ENCODE assay signal across 16 cellular contexts in the genomic region with DNA sequence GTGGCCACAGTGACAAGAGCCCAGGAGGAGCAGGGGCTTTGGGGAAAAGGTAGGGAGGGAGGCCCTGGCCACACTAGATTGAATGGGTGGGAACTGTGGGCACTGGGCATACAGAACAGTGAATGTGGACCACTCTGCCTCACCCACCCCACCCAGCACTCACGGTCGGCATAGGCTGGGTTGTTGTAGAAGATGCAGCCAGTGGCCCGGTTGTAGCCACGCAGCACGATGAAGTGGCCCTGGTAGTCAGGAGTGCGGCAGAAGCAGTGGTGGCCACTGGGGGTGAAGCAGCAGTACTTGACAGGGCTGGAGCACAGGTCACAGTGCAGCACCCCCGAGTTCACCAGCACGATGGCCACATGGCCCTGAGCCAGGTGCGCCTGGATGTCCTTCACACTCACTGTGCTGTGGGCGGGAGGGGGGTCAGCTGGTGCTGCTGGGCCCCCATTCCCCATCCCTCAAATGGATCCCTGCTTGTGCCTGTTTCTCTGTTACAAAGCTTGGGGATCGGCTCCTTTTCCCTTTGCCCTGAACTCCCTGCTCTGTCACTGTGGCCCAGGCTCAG. TPM values are rescaled to one million over a fixed set of nuclear protein-coding genes. Genes with fewer than 3 reads are reported as not detected.
DNase-seq lines count a peak whose midpoint lies in the region; ATAC-seq, FAIRE-seq and TF ChIP-seq lines count a peak whose summit lies in the region.
"Had no signal": no experiment of that assay in that cellular context is flagged by ENCODE, and none has a peak within 500 bp of the region (broad histone marks: within the 10 kb centered on the region; RNA-seq: fewer than 3 reads in every experiment).

No MANE protein-coding gene starts in this region.

- WGBS in gastroesophageal sphincter (ENCODE audit: low coverage in 1 of 2), 2 donors = 80 to 90% methylated on average over 2 of the region's 11 CpGs

- H3K36me3 ChIP-seq in left ventricle myocardium inferior (peaks cover 90% of the 10 kb centered on the region), right atrium auricular region (peaks cover 83% of the 10 kb centered on the region), gastroesophageal sphincter (peaks cover 0 to 96% of the 10 kb centered on the region in 2 donors), neutrophil (peaks cover 90% of the 10 kb centered on the region)

- DNase-seq in left ventricle myocardium inferior (no peak), right atrium auricular region (ENCODE audit: low spot score) (no peak), urothelium cell line (ENCODE audit: low spot score) (no peak), NCI-H345 treated with DMSO at 0.1 percent for 48 hours (lab: John Stamatoyannopoulos, UW; ENCODE audit: unreplicated experiment) (no peak), GM19239 (ENCODE audit: insufficient read length, low spot score) (no peak)
- DNase-seq: DMS53; NCI-H1436 treated with DMSO at 0.1 percent for 48 hours; NCI-H2081; NCI-H526; NK-92 treated with Interleukin-12 subunit alpha and Interleukin-12 subunit beta, amount 100 ng/mL, for 24 hours had no signal

- no peak for TF ChIP-seq EP300 in gastroesophageal sphincter (IDR thresholded peaks at IDR 0.05)

- peaks cover 73% of the 10 kb centered on the region for H3K4me1 ChIP-seq in left ventricle myocardium inferior
- peaks cover 0 to 45% of the 10 kb centered on the region in 2 donors for H3K4me1 ChIP-seq in right atrium auricular region
- H3K4me1 ChIP-seq in gastroesophageal sphincter = peaks cover 0 to 41% (median 7%) of the 10 kb centered on the region in 3 donors
- peaks cover 31 to 33% of the 10 kb centered on the region in 2 experiments for H3K4me1 ChIP-seq in neutrophil (ENCODE audit: control insufficient read depth in 1 of 2, insufficient read depth in 1 of 2, low read depth in 1 of 2, low read length in 1 of 2)
- H3K4me1 ChIP-seq: HAP-1 had no signal

- H3K27me3 ChIP-seq in left ventricle myocardium inferior (ENCODE audit: low read depth) (no peaks in the 10 kb centered on the region), right atrium auricular region (no peaks in the 10 kb centered on the region), gastroesophageal sphincter (no peaks in the 10 kb centered on the region), neutrophil (no peaks in the 10 kb centered on the region)

- intact Hi-C loops in left ventricle myocardium inferior (cut with micrococcal nuclease) = no loop called here

- ATAC-seq in gastroesophageal sphincter (no peak), GM18502 (IDR thresholded peaks at IDR 0.05; ENCODE audit: poor library complexity, unreplicated experiment) (no peak)

- H3K9me3 ChIP-seq in left ventricle myocardium inferior (replicated peaks) (no peaks in the 10 kb centered on the region), right atrium auricular region (no peaks in the 10 kb centered on the region), gastroesophageal sphincter (no peaks in the 10 kb centered on the region), neutrophil (no peaks in the 10 kb centered on the region)
- H3K9me3 ChIP-seq: HAP-1 had no signal

- FAIRE-seq in urothelium cell line (lab: Jason Lieb, UNC) (peak; percentile 83), GM19239 (lab: Jason Lieb, UNC) (no peak)
- FAIRE-seq: A204.1 had no signal

- TF ChIP-seq POLR2A in gastroesophageal sphincter (IDR thresholded peaks at IDR 0.05) = no peak

- H3K4me3 ChIP-seq in left ventricle myocardium inferior (no peak overlapping the region), right atrium auricular region (no peak overlapping the region), gastroesophageal sphincter (no peak overlapping the region), neutrophil (ENCODE audit: low read depth in 1 of 2, low read length in 1 of 2) (no peak overlapping the region)
- H3K4me3 ChIP-seq: HAP-1 had no signal

- TF ChIP-seq CTCF in left ventricle myocardium inferior (IDR thresholded peaks at IDR 0.05; ENCODE audit: borderline replicate concordance) = no peak
- TF ChIP-seq CTCF in right atrium auricular region (IDR thresholded peaks at IDR 0.05) = no peak
- no peak for TF ChIP-seq CTCF in gastroesophageal sphincter (IDR thresholded peaks at IDR 0.05)
- TF ChIP-seq CTCF in neutrophil (IDR thresholded peaks at IDR 0.05) = no peak

- H3K27ac ChIP-seq in left ventricle myocardium inferior (replicated peaks) (peak overlapping the region; percentile 69), right atrium auricular region (no peak overlapping the region), gastroesophageal sphincter (peak overlapping the region in 3 of 4 donors; percentile 33 to 66 (median 44)), neutrophil (peak overlapping the region; percentile 92)

RNA-seq across cellular contexts. Expression of a gene that starts 11.2 kb away (rescaled TPM):
- 203 TPM for total RNA-seq in left ventricle myocardium inferior
- total RNA-seq in right atrium auricular region = 100 to 1,000 TPM; 132 to 147 TPM
- total RNA-seq in gastroesophageal sphincter = 100 to 1,000 TPM; 107 to 178 (median 121) TPM

RNA-seq across cellular contexts. Expression of a gene that starts 12.0 kb away (rescaled TPM):
- total RNA-seq in left ventricle myocardium inferior (69.9 TPM), right atrium auricular region (100 to 1,000 TPM; 100 to 125 TPM), gastroesophageal sphincter (100 to 1,000 TPM in 3 of 4 donors, 10 to 100 TPM in 1; 98.4 to 138 (median 104) TPM)

RNA-seq across cellular contexts. Expression of a gene that starts 48.6 kb away (rescaled TPM):
- total RNA-seq in left ventricle myocardium inferior (1.1 TPM), right atrium auricular region (1 to 10 TPM; 1.7 to 2.4 TPM), gastroesophageal sphincter (under 1 TPM in 3 of 4 donors, not detected in 1; 0.13 to 0.93 (median 0.50) TPM)
- total RNA-seq: HT-29 had no signal

RNA-seq across cellular contexts. Expression of a gene that starts 49.1 kb away (rescaled TPM):
- total RNA-seq in left ventricle myocardium inferior (5.6 TPM), right atrium auricular region (1 to 10 TPM; 3.0 to 7.5 TPM), gastroesophageal sphincter (10 to 100 TPM in 2 of 4 donors, 1 to 10 TPM in 2; 8.5 to 21.2 (median 14.8) TPM)

RNA-seq across cellular contexts. Expression of a gene that starts 59.2 kb away (rescaled TPM):
- total RNA-seq in left ventricle myocardium inferior (1.1 TPM), right atrium auricular region (1 to 10 TPM in 1 of 2 donors, under 1 TPM in 1; 0.98 to 1.7 TPM), gastroesophageal sphincter (1 to 10 TPM in 3 of 4 donors, under 1 TPM in 1; 0.47 to 5.0 (median 3.7) TPM)

Comparison
In these comparisons a context has a peak if more than half of its experiments do, and no peak if none do; other contexts are left out.
1. H3K27ac ChIP-seq: peak in left ventricle myocardium inferior (single experiment), gastroesophageal sphincter (3 of 4) and neutrophil (single experiment); none in right atrium auricular region (0 of 2).